Comparison of ENCODE assay signal across 17 cellular contexts in genomic region chr10:78749200-78749599, GRCh38.
"Had no signal": no experiment of that assay in that cellular context is flagged by ENCODE, and none has a peak within 500 bp of the region (broad histone marks: within the 10 kb centered on the region; RNA-seq: fewer than 3 reads in every experiment).

No MANE protein-coding gene starts in this region.

- H3K4me3 ChIP-seq: MG63 had no signal

- H3K36me3 ChIP-seq: MG63 had no signal

- H3K27ac ChIP-seq: RWPE1 had no signal

- H3K9me3 ChIP-seq: SK-N-SH had no signal

- DNase-seq: KBM-7, MG63, NCI-H1092, NCI-H1105 treated with DMSO at 0.1 percent for 48 hours, NCI-H1417 treated with DMSO at 0.1 percent for 48 hours, NCI-H146, NCI-H1694 treated with DMSO at 0.1 percent for 48 hours, NCI-H1930, NCI-H2081, NCI-H2107, NCI-H2227 treated with DMSO at 0.1 percent for 48 hours, NCI-H524, NCI-H526 treated with DMSO at 0.1 percent for 48 hours, NCI-H748 treated with DMSO at 0.1 percent for 48 hours, SHP77, SK-N-SH had no signal

- H3K4me2 ChIP-seq: SK-N-SH had no signal

- H3K27me3 ChIP-seq: MG63 had no signal

- H3K9ac ChIP-seq: SK-N-SH had no signal
